In the genomic region with DNA sequence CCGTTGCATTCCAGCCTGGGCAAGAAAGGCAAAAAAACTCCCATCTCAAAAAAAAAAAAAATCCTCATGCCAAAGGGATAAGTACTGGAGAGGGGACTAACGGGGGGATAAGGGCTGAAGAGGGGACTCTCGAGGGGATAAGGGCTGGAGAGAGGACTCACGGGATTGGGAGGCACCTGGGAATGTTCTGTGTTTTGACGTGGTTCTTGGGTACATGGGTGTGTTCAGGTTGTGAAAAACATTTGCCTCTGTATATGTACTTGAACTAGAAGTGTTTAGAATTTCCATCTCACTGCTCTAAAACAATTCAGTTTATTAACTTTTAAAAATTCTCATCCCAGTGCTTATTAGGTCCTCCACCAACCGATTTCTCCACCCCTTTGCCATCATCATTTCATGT, we compare ENCODE assay signal across 37 cellular contexts. TPM values are rescaled to one million over a fixed set of nuclear protein-coding genes. Genes with fewer than 3 reads are reported as not detected.
"Had no signal": no experiment of that assay in that cellular context is flagged by ENCODE, and none has a peak within 500 bp of the region (broad histone marks: within the 10 kb centered on the region; RNA-seq: fewer than 3 reads in every experiment).

No MANE protein-coding gene starts in this region.

- H3K27me3 ChIP-seq: brain microvascular endothelial cell, dorsolateral prefrontal cortex, esophagus muscularis mucosa, gastrocnemius medialis had no signal

- DNase-seq: activated B cell treated with CpG ODN at 0.5 μM for 24 hours; activated CD4-positive, alpha-beta T cell treated with anti-CD3 and anti-CD28 coated beads for 48 hours; activated CD4-positive, alpha-beta T cell treated with anti-CD3 and anti-CD28 coated beads, Interleukin-2, amount 50 U/mL, for 1 hour; activated CD4-positive, alpha-beta T cell treated with anti-CD3 and anti-CD28 coated beads, Interleukin-2, amount 50 U/mL, for 48 hours; activated CD8-positive, alpha-beta memory T cell treated with anti-CD3 and anti-CD28 coated beads for 24 hours; activated CD8-positive, alpha-beta T cell treated with anti-CD3 and anti-CD28 coated beads for 36 hours; activated effector memory CD4-positive, alpha-beta T cell treated with Interleukin-2 at 50 U/mL for 16 hours; activated gamma-delta T cell treated with Interleukin-2 at 50 U/mL for 16 hours; activated naive CD4-positive, alpha-beta T cell treated with anti-CD3 and anti-CD28 coated beads, Interleukin-2, amount 50 U/mL, for 16 hours; activated naive CD4-positive, alpha-beta T cell treated with Interleukin-2 at 50 U/mL for 16 hours; activated T-cell treated with anti-CD3 and anti-CD28 coated beads, Interleukin-2, amount 50 U/mL, for 4 hours; amniotic stem cell; anterior cingulate cortex; brain microvascular endothelial cell; dorsolateral prefrontal cortex; effector CD4-positive, alpha-beta T cell; effector memory CD8-positive, alpha-beta T cell; erythroblast; foreskin keratinocyte; gastrocnemius medialis; glutamatergic neuron; T-helper 1 cell; T-helper 17 cell; T1000; WERI-Rb-1 had no signal

- H3K27ac Mint-ChIP-seq: activated B cell treated with CpG ODN at 0.5 μM for 24 hours; activated CD8-positive, alpha-beta T cell treated with anti-CD3 and anti-CD28 coated beads for 36 hours; activated naive CD8-positive, alpha-beta T cell; activated T-helper 17 cell treated with anti-CD3 and anti-CD28 coated beads, Interleukin-2, amount 50 U/mL, for 72 hours; dendritic cell treated with granulocyte-macrophage colony-stimulating factor and Interleukin-4, amounts not matched to agents 40 ng/mL and 50 ng/mL, for 4 days; effector memory CD8-positive, alpha-beta T cell; T-helper 17 cell; T-helper 2 cell treated with Interferon-gamma antibody and Interleukin-4, amounts not matched to agents 5 μg/mL and 100 μg/mL, for 36 hours had no signal

- H3K9me3 ChIP-seq: esophagus muscularis mucosa, gastrocnemius medialis had no signal

- H3K27ac ChIP-seq: brain microvascular endothelial cell, coronary artery, dorsolateral prefrontal cortex, esophagus muscularis mucosa, foreskin keratinocyte, gastrocnemius medialis, WERI-Rb-1 had no signal

- H3K9me3 Mint-ChIP-seq: activated B cell treated with CpG ODN at 0.5 μM for 24 hours; activated CD8-positive, alpha-beta T cell treated with anti-CD3 and anti-CD28 coated beads for 36 hours; activated T-cell treated with anti-CD3 and anti-CD28 coated beads, Interleukin-2, amount 50 U/mL, for 4 hours; activated T-helper 17 cell treated with anti-CD3 and anti-CD28 coated beads, Interleukin-2, amount 50 U/mL, for 72 hours; central memory CD8-positive, alpha-beta T cell; dendritic cell treated with granulocyte-macrophage colony-stimulating factor and Interleukin-4, amounts not matched to agents 40 ng/mL and 50 ng/mL, for 4 days; effector memory CD8-positive, alpha-beta T cell; T-helper 2 cell treated with Interferon-gamma antibody and Interleukin-4, amounts not matched to agents 5 μg/mL and 100 μg/mL, for 36 hours had no signal

- FAIRE-seq: astrocyte, bronchial epithelial cell had no signal

- H3K36me3 Mint-ChIP-seq: activated naive CD8-positive, alpha-beta T cell had no signal

- ATAC-seq: activated CD4-positive, CD25-positive, alpha-beta regulatory T cell treated with anti-CD3 and anti-CD28 coated beads, Interleukin-2, amount 50 U/mL, for 24 hours; activated CD8-positive, alpha-beta T cell treated with anti-CD3 and anti-CD28 coated beads for 36 hours; activated T-cell treated with anti-CD3 and anti-CD28 coated beads, Interleukin-2, amount 50 U/mL, for 4 hours; activated T-helper 17 cell treated with anti-CD3 and anti-CD28 coated beads, Interleukin-2, amount 50 U/mL, for 72 hours; effector memory CD8-positive, alpha-beta T cell; foreskin keratinocyte; gastrocnemius medialis; T-helper 17 cell had no signal

- H3K4me1 Mint-ChIP-seq: activated B cell treated with CpG ODN at 0.5 μM for 24 hours; activated T-helper 17 cell treated with anti-CD3 and anti-CD28 coated beads, Interleukin-2, amount 50 U/mL, for 72 hours; central memory CD8-positive, alpha-beta T cell had no signal

- H3K36me3 ChIP-seq: brain microvascular endothelial cell, esophagus muscularis mucosa, gastrocnemius medialis, WERI-Rb-1 had no signal

- H3K4me3 Mint-ChIP-seq: activated B cell treated with CpG ODN at 0.5 μM for 24 hours; activated CD8-positive, alpha-beta T cell treated with anti-CD3 and anti-CD28 coated beads for 36 hours; activated naive CD8-positive, alpha-beta T cell; activated T-cell treated with anti-CD3 and anti-CD28 coated beads, Interleukin-2, amount 50 U/mL, for 4 hours; activated T-helper 17 cell treated with anti-CD3 and anti-CD28 coated beads, Interleukin-2, amount 50 U/mL, for 72 hours; central memory CD8-positive, alpha-beta T cell; dendritic cell treated with granulocyte-macrophage colony-stimulating factor and Interleukin-4, amounts not matched to agents 40 ng/mL and 50 ng/mL, for 4 days; effector memory CD8-positive, alpha-beta T cell; T-helper 17 cell; T-helper 2 cell treated with Interferon-gamma antibody and Interleukin-4, amounts not matched to agents 5 μg/mL and 100 μg/mL, for 36 hours had no signal

- H3K27me3 Mint-ChIP-seq: activated CD8-positive, alpha-beta T cell treated with anti-CD3 and anti-CD28 coated beads for 36 hours; activated naive CD8-positive, alpha-beta T cell; activated T-helper 17 cell treated with anti-CD3 and anti-CD28 coated beads, Interleukin-2, amount 50 U/mL, for 72 hours; effector memory CD8-positive, alpha-beta T cell had no signal

- H3K4me3 ChIP-seq: coronary artery, dorsolateral prefrontal cortex, esophagus muscularis mucosa, gastrocnemius medialis had no signal

- H3K4me1 ChIP-seq: esophagus muscularis mucosa, foreskin keratinocyte, gastrocnemius medialis had no signal

RNA-seq across cellular contexts. Expression of gene FKBP6, which starts 4.5 kb away (rescaled TPM):
- total RNA-seq: activated B cell treated with CpG ODN at 0.5 μM for 24 hours; activated CD8-positive, alpha-beta T cell treated with anti-CD3 and anti-CD28 coated beads for 36 hours; activated T-cell treated with anti-CD3 and anti-CD28 coated beads, Interleukin-2, amount 50 U/mL, for 4 hours; activated T-helper 17 cell treated with anti-CD3 and anti-CD28 coated beads, Interleukin-2, amount 50 U/mL, for 72 hours; astrocyte; bronchial epithelial cell; cardiac septum; cerebellum; esophagus muscularis mucosa; foreskin keratinocyte; gastrocnemius medialis; T-helper 17 cell had no signal
- polyA plus RNA-seq: foreskin keratinocyte had no signal

RNA-seq across cellular contexts. Expression of gene TRIM50, which starts 4.6 kb away (rescaled TPM):
- total RNA-seq: activated B cell treated with CpG ODN at 0.5 μM for 24 hours; activated CD8-positive, alpha-beta T cell treated with anti-CD3 and anti-CD28 coated beads for 36 hours; activated T-cell treated with anti-CD3 and anti-CD28 coated beads, Interleukin-2, amount 50 U/mL, for 4 hours; activated T-helper 17 cell treated with anti-CD3 and anti-CD28 coated beads, Interleukin-2, amount 50 U/mL, for 72 hours; astrocyte; bronchial epithelial cell; cardiac septum; cerebellum; foreskin keratinocyte; T-helper 17 cell had no signal
- polyA plus RNA-seq: foreskin keratinocyte had no signal
